ENCODE assay signal across 1 cellular context in genomic region chr3:70982274-70982673, GRCh38.
TF ChIP-seq lines count a peak whose summit lies in the region.

No MANE protein-coding gene starts in this region.

TF ChIP-seq in endothelial cell of umbilical vein, 7 proteins besides CTCF, POLR2A, EP300 and RAD21:
- TF ChIP-seq MYC (IDR thresholded peaks at IDR 0.05; ENCODE audit: low read depth, low read length): no peak
- no peak for TF ChIP-seq FOS (IDR thresholded peaks at IDR 0.05; ENCODE audit: borderline replicate concordance, insufficient read depth, low read length)
- TF ChIP-seq GATA2 (IDR thresholded peaks at IDR 0.05; ENCODE audit: insufficient read depth, insufficient read length, low read depth, low read length): peak; percentile 14
